ENCODE assay signal across 11 cellular contexts in the genomic region with DNA sequence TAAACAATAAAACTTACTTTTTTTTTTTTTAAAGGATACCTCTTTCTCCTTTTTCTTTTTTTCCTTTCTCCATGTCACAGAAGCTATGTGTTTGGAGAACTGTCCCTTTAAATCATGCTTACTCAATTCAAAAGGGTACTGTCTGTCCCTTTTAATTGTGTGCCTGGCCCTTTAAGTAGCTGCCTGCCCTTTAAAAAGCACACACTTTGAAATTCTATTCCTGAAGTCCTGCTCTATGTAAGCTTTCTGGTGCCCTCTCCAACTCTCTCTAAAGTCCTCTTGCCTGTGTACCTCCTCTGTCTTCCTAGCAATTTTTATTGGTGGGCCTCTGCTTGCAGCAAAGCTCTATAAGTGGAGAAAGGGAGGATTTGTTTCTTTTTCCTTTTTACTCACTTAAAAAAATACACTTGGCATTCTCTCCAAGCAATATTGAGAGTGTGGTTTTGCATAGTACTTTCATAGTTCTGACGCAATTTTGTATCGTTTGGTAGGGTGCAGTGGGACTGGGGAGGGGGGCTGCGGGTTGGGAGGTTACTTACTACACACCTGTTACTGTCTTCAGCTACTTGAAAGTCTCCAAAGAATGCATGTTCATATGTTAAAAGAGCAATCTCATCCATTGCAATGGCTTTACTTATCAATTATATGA.
DNase-seq lines count a peak whose midpoint lies in the region; ATAC-seq and TF ChIP-seq lines count a peak whose summit lies in the region.
"Had no signal": no experiment of that assay in that cellular context is flagged by ENCODE, and none has a peak within 500 bp of the region (broad histone marks: within the 10 kb centered on the region; RNA-seq: fewer than 3 reads in every experiment).

No MANE protein-coding gene starts in this region.

- H3K27me3 ChIP-seq in SK-N-SH (ENCODE audit: insufficient read depth): no peaks in the 10 kb centered on the region
- no peaks in the 10 kb centered on the region for H3K27me3 ChIP-seq in H7 (ENCODE audit: control insufficient read depth, insufficient read depth, low read length)
- no peaks in the 10 kb centered on the region for H3K27me3 ChIP-seq in parathyroid adenoma (ENCODE audit: control insufficient read depth, insufficient read depth, low read length)
- H3K27me3 ChIP-seq in ascending aorta: no peaks in the 10 kb centered on the region

- H4K20me1 ChIP-seq in SK-N-SH (ENCODE audit: insufficient read depth): no peaks in the 10 kb centered on the region

- intact Hi-C loops in ascending aorta (cut with DNase I): no loop called here

- TF ChIP-seq RAD21 in SK-N-SH (IDR thresholded peaks at IDR 0.05; ENCODE audit: low read length): no peak

- H3K4me2 ChIP-seq in SK-N-SH: no peak overlapping the region
- no peak overlapping the region for H3K4me2 ChIP-seq in parathyroid adenoma (ENCODE audit: low read length)
- H3K4me2 ChIP-seq: A549 had no signal

- no peaks in the 10 kb centered on the region for H3K9me3 ChIP-seq in SK-N-SH
- no peaks in the 10 kb centered on the region for H3K9me3 ChIP-seq in parathyroid adenoma (ENCODE audit: control insufficient read depth, low read length)
- H3K9me3 ChIP-seq in ascending aorta: no peaks in the 10 kb centered on the region
- H3K9me3 ChIP-seq: A549 had no signal

- no peaks in the 10 kb centered on the region for H3K9me2 ChIP-seq in SK-N-SH

- POLR2A ChIA-PET in SK-N-SH (lab: Yijun Ruan, JAX): no interaction called here

- no peak for TF ChIP-seq EP300 in SK-N-SH (IDR thresholded peaks at IDR 0.05; ENCODE audit: borderline replicate concordance in 1 of 2, low read depth in 1 of 2, low read length in 1 of 2)

- DNase-seq in SK-N-SH (no peak), H7 (peak; percentile 32), DMS79 treated with DMSO at 0.1 percent for 48 hours (lab: John Stamatoyannopoulos, UW) (no peak), ascending aorta (ENCODE audit: low spot score in 2 of 2) (no peak), C1 segment of cervical spinal cord (lab: John Stamatoyannopoulos, UW) (no peak)
- DNase-seq: effector memory CD8-positive, alpha-beta T cell; NCI-H524 had no signal

- H2AFZ ChIP-seq in SK-N-SH (ENCODE audit: low read depth) (peak overlapping the region; percentile 42; the same call in 1 of the 2 replicates), parathyroid adenoma (peak overlapping the region; percentile 53)

- TF ChIP-seq CTCF in SK-N-SH (IDR thresholded peaks at IDR 0.05): no peak
- no peak for TF ChIP-seq CTCF in parathyroid adenoma (IDR thresholded peaks at IDR 0.05)
- no peak for TF ChIP-seq CTCF in ascending aorta (IDR thresholded peaks at IDR 0.05)

- CTCF ChIA-PET in SK-N-SH (lab: Yijun Ruan, JAX): interaction anchor here (0.6 kb wide), 1 partner anchor 52 kb away, joined by 3 read pairs; no protein-coding TSS in a partner anchor

- no peak for ATAC-seq in SK-N-SH treated with all-trans-retinoic acid at 6 μM for 48 hours
- peak; percentile 51 for ATAC-seq in HG03521 (IDR thresholded peaks at IDR 0.05; ENCODE audit: unreplicated experiment)
- ATAC-seq: A549; effector memory CD8-positive, alpha-beta T cell had no signal

- H3K27ac ChIP-seq in SK-N-SH (ENCODE audit: low read depth in 2 of 2, low read length in 1 of 2) (no peak overlapping the region), parathyroid adenoma (no peak overlapping the region), ascending aorta (no peak overlapping the region)
- H3K27ac ChIP-seq: A549 had no signal

- no peaks in the 10 kb centered on the region for H3K36me3 ChIP-seq in SK-N-SH (replicated peaks in 1 of 2; ENCODE audit: control insufficient read depth in 1 of 2, insufficient read depth in 2 of 2, low read length in 1 of 2)
- H3K36me3 ChIP-seq in H7 (replicated peaks; ENCODE audit: control insufficient read depth, insufficient read depth, low read length): no peaks in the 10 kb centered on the region
- H3K36me3 ChIP-seq in parathyroid adenoma (ENCODE audit: control insufficient read depth, insufficient read depth, low read length): no peaks in the 10 kb centered on the region
- H3K36me3 ChIP-seq in ascending aorta: no peaks in the 10 kb centered on the region

- 58% methylated on average over 3 of the region's 3 CpGs for WGBS in SK-N-SH (ENCODE audit: low lambda C conversion rate)

- H3K4me1 ChIP-seq in SK-N-SH (ENCODE audit: control insufficient read depth in 1 of 2, insufficient read depth in 2 of 2, low read depth in 1 of 2, low read length in 1 of 2): no peaks in the 10 kb centered on the region
- no peaks in the 10 kb centered on the region for H3K4me1 ChIP-seq in parathyroid adenoma
- no peaks in the 10 kb centered on the region for H3K4me1 ChIP-seq in ascending aorta
- H3K4me1 ChIP-seq: A549 had no signal

- H3K79me2 ChIP-seq in SK-N-SH (ENCODE audit: insufficient read depth) (no peaks in the 10 kb centered on the region), parathyroid adenoma (no peaks in the 10 kb centered on the region)

- H3K4me3 ChIP-seq in SK-N-SH (ENCODE audit: low read depth in 2 of 2, low read length in 1 of 2): no peak overlapping the region
- H3K4me3 ChIP-seq in H7 (ENCODE audit: insufficient read depth, low read depth, low read length): no peak overlapping the region
- H3K4me3 ChIP-seq in parathyroid adenoma (ENCODE audit: low read depth, low read length): no peak overlapping the region
- H3K4me3 ChIP-seq in ascending aorta: no peak overlapping the region
- H3K4me3 ChIP-seq: A549 had no signal

- H3K9ac ChIP-seq in SK-N-SH (no peak overlapping the region), parathyroid adenoma (no peak overlapping the region)

- no peaks in the 10 kb centered on the region for H3F3A ChIP-seq in SK-N-SH (replicated peaks; ENCODE audit: insufficient read depth)

TF ChIP-seq in SK-N-SH, 30 proteins besides CTCF, POLR2A, EP300 and RAD21:
- TF ChIP-seq YY1 (IDR thresholded peaks at IDR 0.05; ENCODE audit: low read depth): no peak
- no peak for TF ChIP-seq TAF1 (IDR thresholded peaks at IDR 0.05; ENCODE audit: borderline replicate concordance, low read depth, low read length)
- TF ChIP-seq FOXJ3 (CRISPR knock-in tag; IDR thresholded peaks at IDR 0.05): no peak
- TF ChIP-seq GABPA (IDR thresholded peaks at IDR 0.05; ENCODE audit: low read depth): no peak

TF ChIP-seq in SK-N-SH treated with all-trans-retinoic acid at 6 μM for 48 hours, 23 proteins besides CTCF, POLR2A, EP300 and RAD21 (continues in another document):
- TF ChIP-seq ARNTL (CRISPR knock-in tag; IDR thresholded peaks at IDR 0.05; ENCODE audit: borderline replicate concordance, low read depth) (no peak), TCF4 (CRISPR knock-in tag; IDR thresholded peaks at IDR 0.05; ENCODE audit: borderline replicate concordance) (no peak), BACH2 (CRISPR knock-in tag; IDR thresholded peaks at IDR 0.05; ENCODE audit: borderline replicate concordance) (no peak), TOX (CRISPR knock-in tag; IDR thresholded peaks at IDR 0.05; ENCODE audit: borderline replicate concordance) (no peak), ISL1 (CRISPR knock-in tag; IDR thresholded peaks at IDR 0.05) (no peak), CSDC2 (CRISPR knock-in tag; IDR thresholded peaks at IDR 0.05) (no peak), ZNF565 (CRISPR knock-in tag; conservative IDR thresholded peaks at IDR 0.05; ENCODE audit: low read depth) (no peak), ESRRG (CRISPR knock-in tag; IDR thresholded peaks at IDR 0.05) (no peak), PPARA (CRISPR knock-in tag; IDR thresholded peaks at IDR 0.05; ENCODE audit: borderline replicate concordance) (no peak), ZNF8 (CRISPR knock-in tag; IDR thresholded peaks at IDR 0.05) (no peak), ZC3H10 (CRISPR knock-in tag; IDR thresholded peaks at IDR 0.05) (no peak), RARB (CRISPR knock-in tag; IDR thresholded peaks at IDR 0.05) (no peak)
- TF ChIP-seq, protein P1, sequence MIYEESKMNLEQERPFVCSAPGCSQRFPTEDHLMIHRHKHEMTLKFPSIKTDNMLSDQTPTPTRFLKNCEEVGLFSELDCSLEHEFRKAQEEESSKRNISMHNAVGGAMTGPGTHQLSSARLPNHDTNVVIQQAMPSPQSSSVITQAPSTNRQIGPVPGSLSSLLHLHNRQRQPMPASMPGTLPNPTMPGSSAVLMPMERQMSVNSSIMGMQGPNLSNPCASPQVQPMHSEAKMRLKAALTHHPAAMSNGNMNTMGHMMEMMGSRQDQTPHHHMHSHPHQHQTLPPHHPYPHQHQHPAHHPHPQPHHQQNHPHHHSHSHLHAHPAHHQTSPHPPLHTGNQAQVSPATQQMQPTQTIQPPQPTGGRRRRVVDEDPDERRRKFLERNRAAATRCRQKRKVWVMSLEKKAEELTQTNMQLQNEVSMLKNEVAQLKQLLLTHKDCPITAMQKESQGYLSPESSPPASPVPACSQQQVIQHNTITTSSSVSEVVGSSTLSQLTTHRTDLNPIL (CRISPR knock-in tag; IDR thresholded peaks at IDR 0.05; ENCODE audit: low read depth): no peak
- TF ChIP-seq, protein P2, sequence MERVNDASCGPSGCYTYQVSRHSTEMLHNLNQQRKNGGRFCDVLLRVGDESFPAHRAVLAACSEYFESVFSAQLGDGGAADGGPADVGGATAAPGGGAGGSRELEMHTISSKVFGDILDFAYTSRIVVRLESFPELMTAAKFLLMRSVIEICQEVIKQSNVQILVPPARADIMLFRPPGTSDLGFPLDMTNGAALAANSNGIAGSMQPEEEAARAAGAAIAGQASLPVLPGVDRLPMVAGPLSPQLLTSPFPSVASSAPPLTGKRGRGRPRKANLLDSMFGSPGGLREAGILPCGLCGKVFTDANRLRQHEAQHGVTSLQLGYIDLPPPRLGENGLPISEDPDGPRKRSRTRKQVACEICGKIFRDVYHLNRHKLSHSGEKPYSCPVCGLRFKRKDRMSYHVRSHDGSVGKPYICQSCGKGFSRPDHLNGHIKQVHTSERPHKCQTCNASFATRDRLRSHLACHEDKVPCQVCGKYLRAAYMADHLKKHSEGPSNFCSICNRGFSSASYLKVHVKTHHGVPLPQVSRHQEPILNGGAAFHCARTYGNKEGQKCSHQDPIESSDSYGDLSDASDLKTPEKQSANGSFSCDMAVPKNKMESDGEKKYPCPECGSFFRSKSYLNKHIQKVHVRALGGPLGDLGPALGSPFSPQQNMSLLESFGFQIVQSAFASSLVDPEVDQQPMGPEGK (CRISPR knock-in tag; IDR thresholded peaks at IDR 0.05; ENCODE audit: borderline replicate concordance): no peak
